ENCODE assay signal across 8 cellular contexts in the genomic region with DNA sequence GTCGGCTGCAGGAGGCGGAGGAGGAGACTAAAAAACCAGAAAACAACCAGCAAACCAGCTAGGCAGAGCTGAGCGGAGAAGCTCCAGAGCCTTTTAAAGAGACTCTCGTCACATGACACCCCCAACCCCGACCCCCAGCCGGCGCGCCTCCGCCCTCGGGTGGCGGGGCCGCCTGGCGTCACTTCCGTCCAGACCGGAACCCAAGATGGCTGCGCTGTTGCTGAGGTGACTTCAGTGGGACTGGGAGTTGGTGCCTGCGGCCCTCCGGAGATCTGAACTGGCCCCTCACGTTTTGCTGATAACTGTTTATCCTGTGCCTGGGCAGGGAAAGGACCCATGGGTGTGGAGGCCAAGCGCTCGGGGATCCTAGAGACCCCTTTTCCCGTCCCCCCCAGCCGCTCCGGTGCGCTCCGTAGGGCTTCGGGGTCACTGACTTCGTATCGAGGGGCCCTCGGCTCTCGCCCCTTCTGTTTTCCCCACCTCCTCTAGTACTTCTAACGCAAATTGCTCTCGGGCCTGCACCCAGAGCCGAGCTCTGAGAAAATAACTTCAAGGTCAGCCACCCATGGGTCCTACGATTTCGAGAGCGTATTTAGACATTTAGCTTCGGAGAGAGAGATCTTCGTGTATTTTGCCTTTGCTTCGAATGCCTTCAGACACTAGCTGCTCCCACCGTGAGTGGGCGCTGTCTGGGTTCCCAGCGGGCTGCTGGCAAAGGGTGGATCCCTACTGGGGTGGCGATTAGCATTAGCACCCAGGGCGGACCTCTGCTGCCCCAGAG. TPM values are rescaled to one million over a fixed set of nuclear protein-coding genes. Genes with fewer than 3 reads are reported as not detected.
DNase-seq lines count a peak whose midpoint lies in the region; FAIRE-seq and TF ChIP-seq lines count a peak whose summit lies in the region.

A gene with protein sequence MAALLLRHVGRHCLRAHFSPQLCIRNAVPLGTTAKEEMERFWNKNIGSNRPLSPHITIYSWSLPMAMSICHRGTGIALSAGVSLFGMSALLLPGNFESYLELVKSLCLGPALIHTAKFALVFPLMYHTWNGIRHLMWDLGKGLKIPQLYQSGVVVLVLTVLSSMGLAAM (plus strand): TSS at position 181 of the 781 bp plus-strand sequence. CDS start 25 bp downstream, at position 206.

- no peak within 1 kb of the TSS for H2BK20ac ChIP-seq in H9 (ENCODE audit: low read depth, low read length, poor library complexity, severe bottlenecking)

- H4K5ac ChIP-seq in H9 (ENCODE audit: insufficient read length, low read depth, low read length) = peak within 1 kb of the TSS; percentile 18

- H3K4me3 Mint-ChIP-seq in H9 = peak within 1 kb of the TSS; percentile 98 to 99

- peak within 1 kb of the TSS; percentile 89 for H3K27ac ChIP-seq in H9 (ENCODE audit: insufficient read length, low read depth, low read length)
- H3K27ac ChIP-seq in MM.1S (ENCODE audit: low read length) = peak within 1 kb of the TSS; percentile 68
- H3K27ac ChIP-seq in neuronal stem cell (replicated peaks; ENCODE audit: low read length) = peak within 1 kb of the TSS; percentile 72

- H3K4ac ChIP-seq in H9 (ENCODE audit: low read depth, low read length) (peak within 1 kb of the TSS; percentile 85; the same call in 1 of the 2 replicates), neuronal stem cell (ENCODE audit: low read length) (no peak within 1 kb of the TSS)

- peak within 1 kb of the TSS; percentile 83 for H3K4me3 ChIP-seq in MM.1S (ENCODE audit: low read length)
- peak within 1 kb of the TSS; percentile 82 to 94 for H3K4me3 ChIP-seq in neuronal stem cell (ENCODE audit: low read length in 2 of 2)

- H2BK15ac ChIP-seq in H9 (ENCODE audit: low read depth, low read length) (peak within 1 kb of the TSS; percentile 9; the same call in 1 of the 2 replicates), neuronal stem cell (ENCODE audit: low read length) (peak within 1 kb of the TSS; percentile 94)

- H3T11ph ChIP-seq in H9 (ENCODE audit: low read length) = peak within 1 kb of the TSS; percentile 96

- H2AK5ac ChIP-seq in H9 (ENCODE audit: insufficient read length, low read length) (peak within 1 kb of the TSS; percentile 66), neuronal stem cell (ENCODE audit: low read depth, low read length) (peak within 1 kb of the TSS; percentile 70)

- no peak within 1 kb of the TSS for H4K8ac ChIP-seq in H9 (replicated peaks; ENCODE audit: insufficient read length, low read depth, low read length)
- peak within 1 kb of the TSS; percentile 50 for H4K8ac ChIP-seq in neuronal stem cell (ENCODE audit: low read depth, low read length)

- H3K79me2 ChIP-seq in H9 (ENCODE audit: insufficient read depth, low read length) (no peaks in the 10 kb centered on the region; the same call in 1 of the 2 replicates), MM.1S (ENCODE audit: low read length) (peaks cover 26% of the 10 kb centered on the region)

- peaks cover 29 to 40% of the 10 kb centered on the region in 2 experiments for H3K4me1 Mint-ChIP-seq in H9

- H3K4me1 ChIP-seq in H9 (ENCODE audit: insufficient read depth, low read length) = peaks cover 3% of the 10 kb centered on the region; the same call in 1 of the 2 replicates
- 0 out of 2 replicates have a peak, but pooled peaks cover 5% of the 10 kb centered on the region for H3K4me1 ChIP-seq in MM.1S (ENCODE audit: low read length)
- H3K4me1 ChIP-seq in neuronal stem cell (ENCODE audit: control insufficient read depth in 2 of 2, insufficient read depth in 1 of 2, low read depth in 1 of 2, low read length in 2 of 2) = peaks cover 13 to 16% of the 10 kb centered on the region in 2 donors

- peak within 1 kb of the TSS; percentile 97 for H3K14ac ChIP-seq in H9 (ENCODE audit: insufficient read depth, low read length)
- H3K14ac ChIP-seq in neuronal stem cell (ENCODE audit: low read length) = no peak within 1 kb of the TSS

- H4K20me1 ChIP-seq in H9 (ENCODE audit: control insufficient read depth, insufficient read depth, insufficient read length) = no peaks in the 10 kb centered on the region
- H4K20me1 ChIP-seq in MM.1S (ENCODE audit: insufficient read depth, low read length) = no peaks in the 10 kb centered on the region

- no peaks in the 10 kb centered on the region for H3K9me2 ChIP-seq in MM.1S (replicated peaks; ENCODE audit: insufficient read depth, low read length)

- peaks cover 0 to 4% (median 0%) of the 10 kb centered on the region in 3 experiments; a peak in 2 of 7 replicates for H3K36me3 Mint-ChIP-seq in H9 (ENCODE audit: insufficient read depth in 1 of 3, low read depth in 3 of 3)

- no peaks in the 10 kb centered on the region for H3K79me1 ChIP-seq in H9 (ENCODE audit: insufficient read depth, low read depth, low read length, poor library complexity, severe bottlenecking)
- H3K79me1 ChIP-seq in neuronal stem cell (ENCODE audit: low read depth, low read length) = peaks cover 1% of the 10 kb centered on the region

- in situ Hi-C loops in SK-MEL-5 (cut with HindIII; ENCODE audit: low pct_unique_long_range_greater_than_20kb, low sequenced_read_pairs) = no loop called here

- H3K18ac ChIP-seq in H9 (ENCODE audit: insufficient read length, low read depth, low read length) = peak within 1 kb of the TSS; percentile 99
- peak within 1 kb of the TSS; percentile 92 for H3K18ac ChIP-seq in neuronal stem cell (ENCODE audit: low read length)

- DNase-seq in GF-D8 (lab: John Stamatoyannopoulos, UW) (peak; percentile 85), H9 (peak; percentile 91), MM.1S (peak; percentile 95), SK-MEL-5 (ENCODE audit: low read depth, low spot score) (peak; percentile 91), frontal cortex (ENCODE audit: low spot score in 2 of 2) (peak; percentile 85 to 91), neuronal stem cell (ENCODE audit: low spot score) (peak; percentile 85)
- peak; percentile 90 for DNase-seq in activated naive CD4-positive, alpha-beta T cell treated with Interleukin-2 at 50 U/mL for 16 hours

- peak within 1 kb of the TSS; percentile 45 for H2BK5ac ChIP-seq in H9 (ENCODE audit: insufficient read length, low read length)
- H2BK5ac ChIP-seq in neuronal stem cell (ENCODE audit: low read length) = no peak within 1 kb of the TSS

- no peaks in the 10 kb centered on the region; the same call in 1 of the 2 replicates for H3K27me3 Mint-ChIP-seq in H9 (ENCODE audit: low read depth)

- H3F3A ChIP-seq in MM.1S (ENCODE audit: insufficient read depth, low read length) = peaks cover 7% of the 10 kb centered on the region

- H3K27ac Mint-ChIP-seq in H9 = peak within 1 kb of the TSS; percentile 99

- H2BK12ac ChIP-seq in H9 (ENCODE audit: insufficient read length, low read depth, low read length) = peak within 1 kb of the TSS; percentile 88
- H2BK12ac ChIP-seq in neuronal stem cell (ENCODE audit: low read length) = no peak within 1 kb of the TSS

- H3K9me3 Mint-ChIP-seq in H9 = no peaks in the 10 kb centered on the region

- no CpG with 5 or more reads among the region's 45 CpGs for WGBS in H9 (ENCODE audit: extremely low coverage, insufficient read length, low lambda C conversion rate)
- no CpG with 5 or more reads among the region's 45 CpGs for WGBS in neuronal stem cell (ENCODE audit: extremely low coverage in 2 of 2, insufficient read length in 2 of 2, insufficient replicate concordance in 1 of 2), 2 donors

- H3K23ac ChIP-seq in H9 (ENCODE audit: insufficient read length, low read depth, low read length) (no peak within 1 kb of the TSS), neuronal stem cell (ENCODE audit: low read depth, low read length, poor library complexity) (no peak within 1 kb of the TSS)

- H3K23me2 ChIP-seq in H9 (ENCODE audit: insufficient read length, low read depth, low read length, poor library complexity, severe bottlenecking) = peaks cover 12% of the 10 kb centered on the region

- H2AFZ ChIP-seq in H9 (ENCODE audit: low read length) = peak within 1 kb of the TSS; percentile 67
- peak within 1 kb of the TSS; percentile 89 for H2AFZ ChIP-seq in MM.1S (ENCODE audit: low read length)
- peak within 1 kb of the TSS; percentile 90 for H2AFZ ChIP-seq in neuronal stem cell (ENCODE audit: low read length)

- TF ChIP-seq CTCF in H9 (conservative IDR thresholded peaks at IDR 0.05) = peak; percentile 56
- TF ChIP-seq CTCF in MM.1S (IDR thresholded peaks at IDR 0.05; ENCODE audit: low read length) = peak; percentile 70
- no peak for TF ChIP-seq CTCF in subcutaneous adipose tissue (IDR thresholded peaks at IDR 0.05; ENCODE audit: low read depth)

- no peaks in the 10 kb centered on the region for H3K36me3 ChIP-seq in MM.1S (replicated peaks; ENCODE audit: insufficient read depth, low read length)
- peaks cover 0 to 11% of the 10 kb centered on the region in 2 donors for H3K36me3 ChIP-seq in neuronal stem cell (replicated peaks in 1 of 2; ENCODE audit: control insufficient read depth in 2 of 2, insufficient read depth in 2 of 2, low read length in 2 of 2)

- no peaks in the 10 kb centered on the region for H3K27me3 ChIP-seq in H9 (ENCODE audit: insufficient read depth, low read length)
- no peaks in the 10 kb centered on the region for H3K27me3 ChIP-seq in MM.1S (replicated peaks; ENCODE audit: insufficient read depth, low read length)
- H3K27me3 ChIP-seq in neuronal stem cell (ENCODE audit: control insufficient read depth in 3 of 3, insufficient read depth in 3 of 3, low read depth in 1 of 3, low read length in 3 of 3) = no peaks in the 10 kb centered on the region

- H3K9me3 ChIP-seq in H9 (ENCODE audit: control insufficient read depth, low read depth, low read length) (no peaks in the 10 kb centered on the region), MM.1S (replicated peaks; ENCODE audit: insufficient read depth, low read length) (no peaks in the 10 kb centered on the region), neuronal stem cell (replicated peaks in 1 of 2; ENCODE audit: control insufficient read depth in 2 of 2, insufficient read depth in 1 of 2, low read depth in 1 of 2, low read length in 2 of 2) (no peaks in the 10 kb centered on the region)

- H2BK120ac ChIP-seq in H9 (ENCODE audit: low read depth, low read length, poor library complexity, severe bottlenecking) (no peak within 1 kb of the TSS), neuronal stem cell (ENCODE audit: low read depth, low read length) (no peak within 1 kb of the TSS)

- H3K56ac ChIP-seq in H9 (ENCODE audit: insufficient read length, low read depth, low read length) = no peak within 1 kb of the TSS

- H4K91ac ChIP-seq in H9 (ENCODE audit: insufficient read length, low read depth, low read length) (no peak within 1 kb of the TSS), neuronal stem cell (ENCODE audit: low read depth, low read length, poor library complexity) (no peak within 1 kb of the TSS)

- H3K4me2 ChIP-seq in H9 (ENCODE audit: insufficient read depth, insufficient read length, low read length) (peak within 1 kb of the TSS; percentile 78), MM.1S (ENCODE audit: low read depth, low read length) (peak within 1 kb of the TSS; percentile 68), neuronal stem cell (ENCODE audit: insufficient read depth, low read length, poor library complexity, severe bottlenecking) (peak within 1 kb of the TSS; percentile 88)

- H3K9ac ChIP-seq in H9 (ENCODE audit: extremely low read depth, insufficient read length, low read length) = peak within 1 kb of the TSS; percentile 94
- peak within 1 kb of the TSS; percentile 89 for H3K9ac ChIP-seq in MM.1S (ENCODE audit: low read length)
- peak within 1 kb of the TSS; percentile 22 for H3K9ac ChIP-seq in neuronal stem cell (ENCODE audit: low read depth, low read length, poor library complexity)

- no peak for FAIRE-seq in frontal cortex (lab: Jason Lieb, UNC)

RNA-seq across cellular contexts. Expression of the gene that starts here (rescaled TPM):
- total RNA-seq in H9 (2021) = 198 and 206 TPM in 2 replicates
- total RNA-seq in SK-MEL-5 (2014; rRNA removed; shearing (Covaris generic)) = 36.6 and 53.0 TPM in 2 replicates
- polyA plus RNA-seq in SK-MEL-5 (2015; cell fraction: cytosol; rRNA removed) = 294 and 341 TPM in 2 replicates
- polyA plus RNA-seq in SK-MEL-5 (2015; cell fraction: nucleus; rRNA removed) = 53.5 and 69.2 TPM in 2 replicates
- total RNA-seq in frontal cortex = 14.7 TPM
- 121 TPM for polyA plus RNA-seq in neuronal stem cell (2013, experiment 1 of 2)
- 125 TPM for polyA plus RNA-seq in neuronal stem cell (2013, experiment 2 of 2)
- total RNA-seq in subcutaneous adipose tissue = 10 to 100 TPM; 27.1 to 41.8 (median 34.4) TPM

Comparison
In these comparisons a context has a peak if more than half of its experiments do, and no peak if none do; other contexts are left out.
1. Peak in every context shown above with its lines: DNase-seq, H3K4me3 ChIP-seq and H3K27ac ChIP-seq.
2. H3K9ac ChIP-seq: peak in every context shown above with its lines; median percentile 94 in H9; 89 in MM.1S; 22 in neuronal stem cell.